Comparison of ENCODE assay signal across 9 cellular contexts in the genomic region with DNA sequence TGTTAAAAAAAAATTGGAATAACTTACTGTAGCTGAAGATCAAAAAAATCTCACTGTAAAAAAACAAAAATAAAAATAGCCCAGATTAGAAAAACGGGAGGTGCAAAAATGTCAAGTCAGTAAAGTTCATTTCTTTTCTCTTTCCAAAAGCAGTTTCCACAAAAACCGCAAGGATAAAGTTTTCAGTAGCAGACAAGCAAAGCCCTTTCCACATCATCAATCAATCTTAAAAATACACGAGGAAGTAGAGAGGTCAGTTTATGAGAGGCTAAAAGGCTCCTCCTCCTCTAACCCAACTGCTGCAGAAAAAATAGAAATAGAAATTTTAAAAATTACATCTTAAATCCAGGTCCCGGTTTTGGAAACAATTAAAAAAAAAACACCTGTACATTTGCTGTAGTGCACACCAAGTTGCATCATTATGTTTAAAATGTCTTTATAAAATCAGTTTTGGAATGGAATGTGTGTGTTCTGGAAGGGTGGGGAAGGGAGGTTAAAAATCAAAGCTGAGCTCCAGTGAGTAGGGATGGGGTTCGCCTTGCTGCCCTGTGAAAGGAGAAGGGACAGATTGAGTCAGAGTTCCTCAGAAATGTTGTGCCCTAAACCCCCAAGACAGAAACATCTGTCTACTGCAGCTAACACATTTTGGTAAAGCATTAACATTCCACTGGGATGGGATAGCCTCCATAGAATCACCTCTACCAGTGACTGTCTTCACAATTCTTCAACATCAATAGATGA. TPM values are rescaled to one million over a fixed set of nuclear protein-coding genes. Genes with fewer than 3 reads are reported as not detected.
DNase-seq lines count a peak whose midpoint lies in the region; ATAC-seq and TF ChIP-seq lines count a peak whose summit lies in the region.
"Had no signal": no experiment of that assay in that cellular context is flagged by ENCODE, and none has a peak within 500 bp of the region (broad histone marks: within the 10 kb centered on the region; RNA-seq: fewer than 3 reads in every experiment).

No MANE protein-coding gene starts in this region.

- no peak for TF ChIP-seq CTCF in CD8-positive, alpha-beta T cell (IDR thresholded peaks at IDR 0.05)
- TF ChIP-seq CTCF in IMR-90 (conservative IDR thresholded peaks at IDR 0.05; ENCODE audit: low read depth, low read length) (no peak), adrenal gland (IDR thresholded peaks at IDR 0.05) (peak in 3 of 6 experiments; percentile 16 to 34 (median 19)), tibial nerve (IDR thresholded peaks at IDR 0.05) (no peak)

- no peak overlapping the region for H4K5ac ChIP-seq in IMR-90 (ENCODE audit: low read depth, low read length)

- H3K4me1 ChIP-seq in CD8-positive, alpha-beta T cell (ENCODE audit: insufficient read depth, low read length): peaks cover 65% of the 10 kb centered on the region
- peaks cover 10% of the 10 kb centered on the region for H3K4me1 ChIP-seq in IMR-90 (ENCODE audit: control insufficient read depth, insufficient read depth, low read length)
- peaks cover 49 to 89% of the 10 kb centered on the region in 2 donors for H3K4me1 ChIP-seq in adrenal gland (replicated peaks in 1 of 2)
- H3K4me1 ChIP-seq in mesodermal cell (ENCODE audit: control insufficient read depth, insufficient read depth, low read length, poor library complexity, severe bottlenecking): peaks cover 45% of the 10 kb centered on the region
- peaks cover 0 to 92% (median 58%) of the 10 kb centered on the region in 4 donors for H3K4me1 ChIP-seq in tibial nerve

- H3K18ac ChIP-seq in IMR-90 (ENCODE audit: low read depth, low read length): no peak overlapping the region

- peaks cover 32% of the 10 kb centered on the region for H3K36me3 ChIP-seq in CD8-positive, alpha-beta T cell (ENCODE audit: insufficient read depth, low read length)
- peaks cover 37% of the 10 kb centered on the region for H3K36me3 ChIP-seq in IMR-90 (ENCODE audit: control insufficient read depth, insufficient read depth, low read length)
- H3K36me3 ChIP-seq in adrenal gland (replicated peaks in 1 of 2): peaks cover 0 to 54% of the 10 kb centered on the region in 2 donors
- peaks cover 90% of the 10 kb centered on the region for H3K36me3 ChIP-seq in mesodermal cell (ENCODE audit: control insufficient read depth, insufficient read depth, low read length)
- H3K36me3 ChIP-seq in tibial nerve: peaks cover 0 to 68% (median 0%) of the 10 kb centered on the region in 3 donors

- BruUV-seq in IMR-90 (replicated peaks; lab: Mats Ljungman, UMichigan): no TSS peak

- no peaks in the 10 kb centered on the region for H3K9me3 Mint-ChIP-seq in CD8-positive, alpha-beta T cell

- no peaks in the 10 kb centered on the region for H3K27me3 ChIP-seq in CD8-positive, alpha-beta T cell (ENCODE audit: insufficient read depth, low read length)
- H3K27me3 ChIP-seq in IMR-90 (ENCODE audit: control insufficient read depth, insufficient read depth, low read length) (no peaks in the 10 kb centered on the region), adrenal gland (no peaks in the 10 kb centered on the region), tibial nerve (no peaks in the 10 kb centered on the region)

- peaks cover 10% of the 10 kb centered on the region for H3K9me1 ChIP-seq in IMR-90 (ENCODE audit: insufficient read depth, low read length)

- H2AFZ ChIP-seq in IMR-90 (replicated peaks; ENCODE audit: low read length, poor library complexity): no peak overlapping the region

- no peak overlapping the region for H4K8ac ChIP-seq in IMR-90 (ENCODE audit: low read depth in 2 of 2, low read length in 2 of 2)

- no peak for TF ChIP-seq POLR2A in IMR-90 (IDR thresholded peaks at IDR 0.05; ENCODE audit: low read depth, low read length)
- no peak for TF ChIP-seq POLR2A in adrenal gland (IDR thresholded peaks at IDR 0.05)
- no peak for TF ChIP-seq POLR2A in tibial nerve (IDR thresholded peaks at IDR 0.05)

- H2BK5ac ChIP-seq in IMR-90 (ENCODE audit: low read depth, low read length, poor library complexity, severe bottlenecking): no peak overlapping the region

- H3K4me3 Mint-ChIP-seq in CD8-positive, alpha-beta T cell: peak overlapping the region; percentile 99

- dilution Hi-C loops in IMR-90 (cut with HindIII; ENCODE audit: low sequenced_read_pairs, unreplicated experiment): no loop called here

- no CpG with 5 or more reads among the region's 5 CpGs for WGBS in IMR-90 (ENCODE audit: extremely low coverage in 2 of 2, insufficient read length in 1 of 2), 2 experiments
- WGBS in adrenal gland, 4 donors: 6 to 16% (median 11%) methylated on average over 5 of the region's 5 CpGs
- WGBS in mesodermal cell (ENCODE audit: insufficient coverage in 2 of 2), 2 experiments: 83 to 100% methylated on average over 1 of the region's 5 CpGs
- 17 to 19% methylated on average over 5 of the region's 5 CpGs for WGBS in tibial nerve, 2 donors

- H3K4ac ChIP-seq in IMR-90 (ENCODE audit: low read depth, low read length): no peak overlapping the region

- no peak overlapping the region for H2AK9ac ChIP-seq in IMR-90 (replicated peaks; ENCODE audit: low read depth, low read length, poor library complexity)

- CTCF ChIA-PET in CD8-positive, alpha-beta T cell (lab: Charles Lee): interaction anchor here (1.2 kb wide), 1 partner anchor 31 kb away, joined by 3 read pairs; no protein-coding TSS in a partner anchor
- CTCF ChIA-PET in IMR-90 (lab: Yijun Ruan, JAX): interaction anchor here (0.7 kb wide), 1 partner anchor 195 kb away, joined by 3 read pairs; no protein-coding TSS in a partner anchor

- no peak for ATAC-seq in CD8-positive, alpha-beta T cell
- ATAC-seq in IMR-90 (ENCODE audit: low read depth) (peak; percentile 38), GM19397 (IDR thresholded peaks at IDR 0.05; ENCODE audit: unreplicated experiment) (no peak)

- peaks cover 87% of the 10 kb centered on the region for H3K36me3 Mint-ChIP-seq in CD8-positive, alpha-beta T cell

- TF ChIP-seq EP300 in tibial nerve (IDR thresholded peaks at IDR 0.05): no peak

- H3K4me3 ChIP-seq in CD8-positive, alpha-beta T cell (ENCODE audit: low read depth, low read length): peak overlapping the region; percentile 0
- H3K4me3 ChIP-seq in IMR-90 (ENCODE audit: insufficient read depth, low read depth, low read length) (no peak overlapping the region), adrenal gland (peak overlapping the region in 1 of 4 donors; percentile 14), mesodermal cell (ENCODE audit: extremely low read depth, insufficient read depth, low read length, poor library complexity, severe bottlenecking) (no peak overlapping the region), tibial nerve (no peak overlapping the region)
- H3K4me3 ChIP-seq: lung had no signal

- no peak overlapping the region for H3K9ac ChIP-seq in IMR-90 (ENCODE audit: low read depth, low read length)

- peak overlapping the region; percentile 72 for H3K27ac Mint-ChIP-seq in CD8-positive, alpha-beta T cell

- no peak for DNase-seq in CD8-positive, alpha-beta T cell
- DNase-seq in IMR-90 (peak; percentile 49), adrenal gland (no peak), tibial nerve (ENCODE audit: low spot score in 2 of 2) (no peak), NCI-H446 (lab: John Stamatoyannopoulos, UW) (no peak), cerebellum (ENCODE audit: low spot score) (no peak)

- no peak overlapping the region; the same call in 1 of the 2 replicates for H3K56ac ChIP-seq in IMR-90 (ENCODE audit: extremely low read depth, insufficient read depth, low read length)

- H3K23ac ChIP-seq in IMR-90 (ENCODE audit: low read depth, low read length): no peak overlapping the region

- TF ChIP-seq RAD21 in IMR-90 (IDR thresholded peaks at IDR 0.05; ENCODE audit: low read length): no peak

- no peak overlapping the region for H3K27ac ChIP-seq in CD8-positive, alpha-beta T cell (ENCODE audit: low read depth, low read length)
- H3K27ac ChIP-seq in IMR-90 (ENCODE audit: insufficient read depth, low read length) (no peak overlapping the region), adrenal gland (peak overlapping the region in 4 of 5 donors; percentile 28 to 97 (median 61)), mesodermal cell (ENCODE audit: low read depth, low read length, severe bottlenecking) (peak overlapping the region; percentile 39), tibial nerve (peak overlapping the region in 1 of 4 donors; percentile 26)

- intact Hi-C loops in CD8-positive, alpha-beta T cell (cut with DNase I, micrococcal nuclease): loop anchor here (2.0 to 10.0 kb wide), 6 partner anchors 23 to 1321 kb away; a partner anchor contains a TSS
- intact Hi-C loops in IMR-90 (cut with micrococcal nuclease) (loop anchor here (1.0 kb wide), 1 partner anchor 8 kb away; no protein-coding TSS in a partner anchor), adrenal gland (cut with DNase I) (no loop called here)

- H2BK120ac ChIP-seq in IMR-90 (ENCODE audit: low read depth, low read length): no peak overlapping the region

- no peak overlapping the region for H4K91ac ChIP-seq in IMR-90 (ENCODE audit: insufficient read depth, low read depth, low read length)

- H2BK15ac ChIP-seq in IMR-90 (ENCODE audit: low read depth, low read length): no peak overlapping the region

- peaks cover 98% of the 10 kb centered on the region for H4K20me1 ChIP-seq in IMR-90 (ENCODE audit: insufficient read depth, low read length)

- no peak overlapping the region for H3K14ac ChIP-seq in IMR-90 (replicated peaks; ENCODE audit: low read depth, low read length)

- H3K27me3 Mint-ChIP-seq in CD8-positive, alpha-beta T cell (ENCODE audit: low read depth): no peaks in the 10 kb centered on the region

- H3K4me1 Mint-ChIP-seq in CD8-positive, alpha-beta T cell (ENCODE audit: low read depth): peaks cover 79% of the 10 kb centered on the region

- in situ Hi-C loops in IMR-90 (cut with MboI; ENCODE audit: low sequenced_read_pairs): no loop called here

- H3K79me1 ChIP-seq in IMR-90 (ENCODE audit: low read depth in 1 of 2, low read length in 2 of 2): peaks cover 9 to 27% of the 10 kb centered on the region in 2 experiments; a peak in 3 of 4 replicates

- H2AK5ac ChIP-seq in IMR-90 (ENCODE audit: low read depth, low read length): no peak overlapping the region

- no peaks in the 10 kb centered on the region for H3K9me3 ChIP-seq in CD8-positive, alpha-beta T cell (ENCODE audit: low read length)
- H3K9me3 ChIP-seq in IMR-90 (ENCODE audit: control insufficient read depth, insufficient read depth, low read length) (no peaks in the 10 kb centered on the region), adrenal gland (replicated peaks in 1 of 3) (no peaks in the 10 kb centered on the region), mesodermal cell (ENCODE audit: control insufficient read depth, low read length) (no peaks in the 10 kb centered on the region), tibial nerve (no peaks in the 10 kb centered on the region)

- H3K4me2 ChIP-seq in IMR-90 (ENCODE audit: low read depth, low read length): peak overlapping the region; percentile 62

- POLR2A ChIA-PET in CD8-positive, alpha-beta T cell (lab: Charles Lee): interaction anchor here (0.8 kb wide), 1 partner anchor 19 kb away, joined by 3 read pairs; no protein-coding TSS in a partner anchor
- POLR2A ChIA-PET in IMR-90 (lab: Charles Lee; ENCODE audit: unreplicated experiment): no interaction called here

- H2BK20ac ChIP-seq in IMR-90 (ENCODE audit: low read depth, low read length): no peak overlapping the region

RNA-seq across cellular contexts. Expression of a gene that starts 5.8 kb away (rescaled TPM):
- total RNA-seq in CD8-positive, alpha-beta T cell: 100 to 1,000 TPM; 621 to 624 TPM
- total RNA-seq in IMR-90 (2012; rRNA removed): 308 and 548 TPM in 2 replicates
- polyA plus RNA-seq in IMR-90 (2012; rRNA removed): 366 and 615 TPM in 2 replicates
- polyA plus RNA-seq in IMR-90 (2012; cell fraction: cytosol; rRNA removed): 170 and 542 TPM in 2 replicates
- 75.4 and 293 TPM in 2 replicates for polyA plus RNA-seq in IMR-90 (2012; cell fraction: nucleus; rRNA removed; ENCODE audit: low replicate concordance)
- 100 to 1,000 TPM; 399 to 615 (median 503) TPM for total RNA-seq in adrenal gland
- polyA plus RNA-seq in adrenal gland: 100 to 1,000 TPM; 832 to 905 (median 866) TPM
- polyA plus RNA-seq in mesodermal cell (2013, experiment 1 of 2): 666 TPM
- polyA plus RNA-seq in mesodermal cell (2013, experiment 2 of 2): 685 TPM
- total RNA-seq in tibial nerve: 100 to 1,000 TPM; 349 to 485 (median 426) TPM
- 539 TPM for total RNA-seq in cerebellum

RNA-seq across cellular contexts. Expression of a gene that starts 16.4 kb away (rescaled TPM):
- not detected for total RNA-seq in CD8-positive, alpha-beta T cell
- total RNA-seq in IMR-90 (2012; rRNA removed) (not detected in 2 replicates), adrenal gland (1 to 10 TPM in 4 of 8 donors, under 1 TPM in 2, not detected in 2; 0.27 to 1.6 (median 1.1) TPM), tibial nerve (under 1 TPM in 3 of 4 donors, not detected in 1; 0.22 to 0.90 (median 0.78) TPM), cerebellum (6.0 TPM)
- polyA plus RNA-seq in IMR-90 (2012; rRNA removed) (not detected in 2 replicates), adrenal gland (under 1 TPM in 2 of 3 donors, not detected in 1; 0.10 to 0.24 TPM)
- polyA plus RNA-seq in IMR-90 (2012; cell fraction: cytosol; rRNA removed): not detected in 2 replicates
- not detected in 2 replicates for polyA plus RNA-seq in IMR-90 (2012; cell fraction: nucleus; rRNA removed; ENCODE audit: low replicate concordance)
- not detected for polyA plus RNA-seq in mesodermal cell (2013, experiment 1 of 2)
- polyA plus RNA-seq in mesodermal cell (2013, experiment 2 of 2): not detected

Comparison
In these comparisons a context has a peak if more than half of its experiments do, and no peak if none do; other contexts are left out.
1. H3K27ac ChIP-seq: peak in adrenal gland (4 of 5) and mesodermal cell (single experiment); none in CD8-positive, alpha-beta T cell (single experiment) and IMR-90 (single experiment).
2. intact Hi-C loops: an anchor here in CD8-positive, alpha-beta T cell (2.0 to 10.0 kb wide) and IMR-90 (1.0 kb wide); none called in adrenal gland.